Comparison of ENCODE assay signal across 2 cellular contexts in genomic region chr12:55716582-55717396, GRCh38.
A peak's percentile ranks its signal among the peaks of the same experiment; 100 is the strongest.
TF ChIP-seq lines count a peak whose summit lies in the region.

No MANE protein-coding gene starts in this region.

TF ChIP-seq in HCT116, 20 proteins besides CTCF, POLR2A, EP300 and RAD21:
- TF ChIP-seq EZH2phosphoT487 (IDR thresholded peaks at IDR 0.05; ENCODE audit: borderline replicate concordance): no peak
- TF ChIP-seq EGR1 (IDR thresholded peaks at IDR 0.05; ENCODE audit: low read depth): no peak
- no peak for TF ChIP-seq ZFX (IDR thresholded peaks at IDR 0.05)
- TF ChIP-seq CBX3 (IDR thresholded peaks at IDR 0.05; ENCODE audit: low read depth): no peak
- no peak for TF ChIP-seq JUND (IDR thresholded peaks at IDR 0.05)
- TF ChIP-seq, protein P1, sequence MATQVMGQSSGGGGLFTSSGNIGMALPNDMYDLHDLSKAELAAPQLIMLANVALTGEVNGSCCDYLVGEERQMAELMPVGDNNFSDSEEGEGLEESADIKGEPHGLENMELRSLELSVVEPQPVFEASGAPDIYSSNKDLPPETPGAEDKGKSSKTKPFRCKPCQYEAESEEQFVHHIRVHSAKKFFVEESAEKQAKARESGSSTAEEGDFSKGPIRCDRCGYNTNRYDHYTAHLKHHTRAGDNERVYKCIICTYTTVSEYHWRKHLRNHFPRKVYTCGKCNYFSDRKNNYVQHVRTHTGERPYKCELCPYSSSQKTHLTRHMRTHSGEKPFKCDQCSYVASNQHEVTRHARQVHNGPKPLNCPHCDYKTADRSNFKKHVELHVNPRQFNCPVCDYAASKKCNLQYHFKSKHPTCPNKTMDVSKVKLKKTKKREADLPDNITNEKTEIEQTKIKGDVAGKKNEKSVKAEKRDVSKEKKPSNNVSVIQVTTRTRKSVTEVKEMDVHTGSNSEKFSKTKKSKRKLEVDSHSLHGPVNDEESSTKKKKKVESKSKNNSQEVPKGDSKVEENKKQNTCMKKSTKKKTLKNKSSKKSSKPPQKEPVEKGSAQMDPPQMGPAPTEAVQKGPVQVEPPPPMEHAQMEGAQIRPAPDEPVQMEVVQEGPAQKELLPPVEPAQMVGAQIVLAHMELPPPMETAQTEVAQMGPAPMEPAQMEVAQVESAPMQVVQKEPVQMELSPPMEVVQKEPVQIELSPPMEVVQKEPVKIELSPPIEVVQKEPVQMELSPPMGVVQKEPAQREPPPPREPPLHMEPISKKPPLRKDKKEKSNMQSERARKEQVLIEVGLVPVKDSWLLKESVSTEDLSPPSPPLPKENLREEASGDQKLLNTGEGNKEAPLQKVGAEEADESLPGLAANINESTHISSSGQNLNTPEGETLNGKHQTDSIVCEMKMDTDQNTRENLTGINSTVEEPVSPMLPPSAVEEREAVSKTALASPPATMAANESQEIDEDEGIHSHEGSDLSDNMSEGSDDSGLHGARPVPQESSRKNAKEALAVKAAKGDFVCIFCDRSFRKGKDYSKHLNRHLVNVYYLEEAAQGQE (IDR thresholded peaks at IDR 0.05; ENCODE audit: low read depth): no peak
- TF ChIP-seq, protein P2, sequence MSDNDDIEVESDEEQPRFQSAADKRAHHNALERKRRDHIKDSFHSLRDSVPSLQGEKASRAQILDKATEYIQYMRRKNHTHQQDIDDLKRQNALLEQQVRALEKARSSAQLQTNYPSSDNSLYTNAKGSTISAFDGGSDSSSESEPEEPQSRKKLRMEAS (IDR thresholded peaks at IDR 0.05): no peak
- no peak for TF ChIP-seq TCF7L2 (IDR thresholded peaks at IDR 0.05; ENCODE audit: borderline replicate concordance, extremely low read depth, insufficient read depth, insufficient read length)
- TF ChIP-seq YY1 (IDR thresholded peaks at IDR 0.05; ENCODE audit: extremely low read depth, insufficient replicate concordance, low read depth, low read length): no peak

TF ChIP-seq in SK-N-SH, 30 proteins besides CTCF, POLR2A, EP300 and RAD21:
- TF ChIP-seq SMC3 (IDR thresholded peaks at IDR 0.05; ENCODE audit: low read depth, low read length): no peak
- TF ChIP-seq FOXM1 (IDR thresholded peaks at IDR 0.05; ENCODE audit: low read depth): 0 out of 2 replicates have a peak, but pooled peaks have one; percentile 10
- no peak for TF ChIP-seq RCOR1 (IDR thresholded peaks at IDR 0.05; ENCODE audit: low read length)
- TF ChIP-seq, protein P3, sequence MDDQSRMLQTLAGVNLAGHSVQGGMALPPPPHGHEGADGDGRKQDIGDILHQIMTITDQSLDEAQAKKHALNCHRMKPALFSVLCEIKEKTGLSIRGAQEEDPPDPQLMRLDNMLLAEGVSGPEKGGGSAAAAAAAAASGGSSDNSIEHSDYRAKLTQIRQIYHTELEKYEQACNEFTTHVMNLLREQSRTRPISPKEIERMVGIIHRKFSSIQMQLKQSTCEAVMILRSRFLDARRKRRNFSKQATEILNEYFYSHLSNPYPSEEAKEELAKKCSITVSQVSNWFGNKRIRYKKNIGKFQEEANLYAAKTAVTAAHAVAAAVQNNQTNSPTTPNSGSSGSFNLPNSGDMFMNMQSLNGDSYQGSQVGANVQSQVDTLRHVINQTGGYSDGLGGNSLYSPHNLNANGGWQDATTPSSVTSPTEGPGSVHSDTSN (IDR thresholded peaks at IDR 0.05): no peak
- TF ChIP-seq MEF2A (IDR thresholded peaks at IDR 0.05; ENCODE audit: borderline replicate concordance, low read depth): no peak
